Comparison of ENCODE assay signal across 21 cellular contexts in the genomic region with DNA sequence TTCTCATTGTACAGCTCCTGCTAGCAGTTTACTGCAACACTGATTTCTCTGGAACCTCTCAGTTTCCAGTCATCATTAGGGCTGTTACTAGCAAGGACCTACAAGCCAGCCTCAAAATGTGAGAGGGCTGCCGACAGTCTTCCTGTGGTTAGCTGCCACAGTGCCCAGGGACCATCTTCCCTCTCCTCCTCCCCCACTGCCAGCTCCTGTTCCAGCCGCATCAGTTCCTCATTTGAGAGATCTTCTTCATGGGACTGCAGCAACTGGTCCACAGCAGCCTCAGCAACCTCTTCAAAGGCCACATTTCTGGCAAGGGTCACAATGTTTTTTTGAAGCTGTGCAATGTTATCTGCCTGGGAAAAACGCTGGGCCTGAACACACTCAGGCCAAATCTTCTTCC. TPM values are rescaled to one million over a fixed set of nuclear protein-coding genes. Genes with fewer than 3 reads are reported as not detected.
DNase-seq lines count a peak whose midpoint lies in the region; ATAC-seq and TF ChIP-seq lines count a peak whose summit lies in the region.
"Had no signal": no experiment of that assay in that cellular context is flagged by ENCODE, and none has a peak within 500 bp of the region (broad histone marks: within the 10 kb centered on the region; RNA-seq: fewer than 3 reads in every experiment).

No MANE protein-coding gene starts in this region.

- no peak for ATAC-seq in GM21619 (IDR thresholded peaks at IDR 0.05; ENCODE audit: unreplicated experiment)
- ATAC-seq: naive thymus-derived CD4-positive, alpha-beta T cell; SK-N-SH treated with all-trans-retinoic acid at 6 μM for 48 hours had no signal

- H3K9me3 Mint-ChIP-seq in endothelial cell (ENCODE audit: unreplicated experiment): no peaks in the 10 kb centered on the region
- H3K9me3 Mint-ChIP-seq: CD8-positive, alpha-beta memory T cell had no signal

- peak overlapping the region; percentile 4 for H3K4me3 Mint-ChIP-seq in endothelial cell (ENCODE audit: unreplicated experiment)
- H3K4me3 Mint-ChIP-seq: activated CD4-positive, alpha-beta T cell treated with anti-CD3 and anti-CD28 coated beads, Interleukin-2, amount 10 ng/mL, durations not matched to agents 7 days and 5 days had no signal

- no peak overlapping the region for H3K27ac Mint-ChIP-seq in endothelial cell (ENCODE audit: unreplicated experiment)

- peaks cover 38% of the 10 kb centered on the region for H3K36me3 ChIP-seq in BLaER1
- H3K36me3 ChIP-seq: Peyer's patch had no signal

- H3K4me2 ChIP-seq in BLaER1: peak overlapping the region; percentile 98

- peaks cover 45% of the 10 kb centered on the region for H4K20me1 ChIP-seq in BLaER1

- peak; percentile 95 to 96 for DNase-seq in Kasumi-1 (lab: John Stamatoyannopoulos, UW)
- peak; percentile 79 for DNase-seq in SIG-M5 treated with dmso at 0.1 percent for 504 hours (lab: John Stamatoyannopoulos, UW; ENCODE audit: unreplicated experiment)
- no peak for DNase-seq in endothelial cell (ENCODE audit: low spot score)
- no peak for DNase-seq in RPMI8226
- DNase-seq in SK-N-DZ (ENCODE audit: low spot score): no peak
- no peak for DNase-seq in NCI-H1092 (lab: John Stamatoyannopoulos, UW)
- DNase-seq: activated CD4-positive, alpha-beta T cell treated with anti-CD3 and anti-CD28 coated beads, Interleukin-2, amount 10 ng/mL, durations not matched to agents 7 days and 5 days; activated effector memory CD4-positive, alpha-beta T cell treated with anti-CD3 and anti-CD28 coated beads, Interleukin-2, amount 50 U/mL, for 16 hours; amniotic stem cell; CD8-positive, alpha-beta memory T cell; mesendoderm; naive thymus-derived CD4-positive, alpha-beta T cell; NCI-H526 treated with DMSO at 0.1 percent for 48 hours; Peyer's patch; small intestine; stimulated activated CD4-positive, alpha-beta T cell treated with anti-CD3 and anti-CD28 coated beads, Interleukin-4, amount 100 ng/mL, for 1 hour had no signal

- no peak overlapping the region for H3K27ac ChIP-seq in BLaER1
- H3K27ac ChIP-seq: HL-60, Peyer's patch had no signal

- no peak for TF ChIP-seq CTCF in endothelial cell (IDR thresholded peaks at IDR 0.05; ENCODE audit: unreplicated experiment)

- no peak overlapping the region for H3K9ac ChIP-seq in BLaER1

- H3K27me3 Mint-ChIP-seq in endothelial cell (ENCODE audit: unreplicated experiment): peaks cover 16% of the 10 kb centered on the region
- H3K27me3 Mint-ChIP-seq: activated CD4-positive, alpha-beta T cell treated with anti-CD3 and anti-CD28 coated beads, Interleukin-2, amount 10 ng/mL, durations not matched to agents 7 days and 5 days; CD8-positive, alpha-beta memory T cell; progenitor cell of endocrine pancreas had no signal

- H3K9me3 ChIP-seq in BLaER1: no peaks in the 10 kb centered on the region
- H3K9me3 ChIP-seq: Peyer's patch had no signal

- no peak overlapping the region; the same call in 1 of the 2 replicates for H3K4me3 ChIP-seq in BLaER1
- H3K4me3 ChIP-seq: Peyer's patch had no signal

- no peaks in the 10 kb centered on the region for H3K27me3 ChIP-seq in BLaER1
- H3K27me3 ChIP-seq: Peyer's patch had no signal

- peaks cover 56% of the 10 kb centered on the region for H3K4me1 ChIP-seq in BLaER1

- H3K4me1 Mint-ChIP-seq in endothelial cell (ENCODE audit: unreplicated experiment): peaks cover 33% of the 10 kb centered on the region

- H3K36me3 Mint-ChIP-seq in endothelial cell (ENCODE audit: low read depth, unreplicated experiment): peaks cover 19% of the 10 kb centered on the region

RNA-seq across cellular contexts. Expression of gene DEF8, which starts 21.5 kb away (rescaled TPM):
- 65.5 TPM for total RNA-seq in endothelial cell (ENCODE audit: unreplicated experiment)
- polyA plus RNA-seq in SK-N-DZ (2014; cell fraction: cytosol; rRNA removed): 115 and 143 TPM in 2 replicates
- 288 and 329 TPM in 2 replicates for polyA plus RNA-seq in SK-N-DZ (2014; cell fraction: nucleus; rRNA removed)

RNA-seq across cellular contexts. Expression of gene TUBB3, which starts 46.9 kb away (rescaled TPM):
- total RNA-seq in endothelial cell (ENCODE audit: unreplicated experiment): 95.7 TPM
- polyA plus RNA-seq in SK-N-DZ (2014; cell fraction: cytosol; rRNA removed): 1,422 and 1,715 TPM in 2 replicates
- 950 and 1,080 TPM in 2 replicates for polyA plus RNA-seq in SK-N-DZ (2014; cell fraction: nucleus; rRNA removed)
- polyA plus RNA-seq: CD8-positive, alpha-beta memory T cell had no signal

RNA-seq across cellular contexts. Expression of gene DBNDD1, which starts 49.2 kb away (rescaled TPM):
- total RNA-seq in endothelial cell (ENCODE audit: unreplicated experiment): 36.8 TPM
- polyA plus RNA-seq in SK-N-DZ (2014; cell fraction: cytosol; rRNA removed): 90.8 and 91.6 TPM in 2 replicates
- polyA plus RNA-seq in SK-N-DZ (2014; cell fraction: nucleus; rRNA removed): 51.7 and 56.1 TPM in 2 replicates

RNA-seq across cellular contexts. Expression of gene MC1R, which starts 51.3 kb away (rescaled TPM):
- total RNA-seq in endothelial cell (ENCODE audit: unreplicated experiment): 2.9 TPM
- 8.5 and 8.9 TPM in 2 replicates for polyA plus RNA-seq in SK-N-DZ (2014; cell fraction: cytosol; rRNA removed)
- polyA plus RNA-seq in SK-N-DZ (2014; cell fraction: nucleus; rRNA removed): 45.8 and 54.5 TPM in 2 replicates

Comparison
In these comparisons a context has a peak if more than half of its experiments do, and no peak if none do; other contexts are left out.
1. DNase-seq: peak in Kasumi-1 (2 of 2) and SIG-M5 treated with dmso at 0.1 percent for 504 hours (single experiment); none in endothelial cell (single experiment), RPMI8226 (single experiment), SK-N-DZ (single experiment) and NCI-H1092 (single experiment).